In the genomic region with DNA sequence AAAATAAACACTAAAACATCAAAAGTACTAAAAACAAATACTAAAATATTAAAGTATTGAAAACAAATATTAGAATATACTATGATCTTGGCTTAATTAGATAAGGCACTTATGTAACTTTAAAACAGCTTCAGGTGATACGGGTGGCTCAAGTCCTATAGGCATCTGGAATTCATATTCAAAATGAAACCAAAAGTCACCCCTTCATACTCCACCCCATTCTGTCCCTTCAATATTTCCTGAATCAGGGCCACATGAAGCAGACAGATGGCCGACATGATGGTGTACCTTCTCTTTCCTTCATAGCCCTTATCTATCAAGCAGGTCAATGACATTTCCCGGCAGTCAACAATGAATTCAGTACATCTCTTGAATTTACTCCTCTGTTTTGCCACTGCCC, we compare ENCODE assay signal across 10 cellular contexts.
"Had no signal": no experiment of that assay in that cellular context is flagged by ENCODE, and none has a peak within 500 bp of the region (broad histone marks: within the 10 kb centered on the region; RNA-seq: fewer than 3 reads in every experiment).

No MANE protein-coding gene starts in this region.

- H3K9ac ChIP-seq: GM23248 had no signal

- H3K9me3 ChIP-seq: HAP-1 had no signal

- FAIRE-seq: HTR-8/SVneo, K562 had no signal

- H3K36me3 ChIP-seq: HAP-1 had no signal

- ATAC-seq: HCT116, K562 had no signal

- H2AFZ ChIP-seq: GM23248 had no signal

- H3K4me1 ChIP-seq: HAP-1 had no signal

- H3K27ac ChIP-seq: GM23248 had no signal

- DNase-seq: GM23248, GOT3, H7, HFFc6, IMR-90, KG1 had no signal

- H3K4me3 ChIP-seq: GM23248, HAP-1, K562 had no signal
